2 cellular contexts compared by ENCODE assay signal in genomic region chr2:97669448-97669847, GRCh38.
TF ChIP-seq lines count a peak whose summit lies in the region.

C2orf92 (plus strand) TSS chr2:97669713; CDS start chr2:97669789, 76 bp downstream.

TF ChIP-seq in H1, 55 proteins besides CTCF, POLR2A, EP300 and RAD21:
- TF ChIP-seq TAF7 (optimal IDR thresholded peaks at IDR 0.05; ENCODE audit: borderline replicate concordance, low read depth, low read length) = no peak

TF ChIP-seq in SK-N-SH treated with all-trans-retinoic acid at 6 μM for 48 hours, 23 proteins besides CTCF, POLR2A, EP300 and RAD21:
- no peak for TF ChIP-seq CSDC2 (CRISPR knock-in tag; IDR thresholded peaks at IDR 0.05)
- TF ChIP-seq OSR1 (CRISPR knock-in tag; IDR thresholded peaks at IDR 0.05) = no peak
- TF ChIP-seq ZNF70 (CRISPR knock-in tag; IDR thresholded peaks at IDR 0.05) = no peak
- no peak for TF ChIP-seq TCF4 (CRISPR knock-in tag; IDR thresholded peaks at IDR 0.05; ENCODE audit: borderline replicate concordance)
- no peak for TF ChIP-seq SNAI2 (CRISPR knock-in tag; IDR thresholded peaks at IDR 0.05)
- no peak for TF ChIP-seq ARNTL (CRISPR knock-in tag; IDR thresholded peaks at IDR 0.05; ENCODE audit: borderline replicate concordance, low read depth)
- no peak for TF ChIP-seq ISL1 (CRISPR knock-in tag; IDR thresholded peaks at IDR 0.05)
- no peak for TF ChIP-seq ZNF565 (CRISPR knock-in tag; conservative IDR thresholded peaks at IDR 0.05; ENCODE audit: low read depth)
